18 cellular contexts compared by ENCODE assay signal in genomic region chr16:86256995-86257394, GRCh38.
DNase-seq lines count a peak whose midpoint lies in the region; ATAC-seq, FAIRE-seq and TF ChIP-seq lines count a peak whose summit lies in the region.
"Had no signal": no experiment of that assay in that cellular context is flagged by ENCODE, and none has a peak within 500 bp of the region (broad histone marks: within the 10 kb centered on the region; RNA-seq: fewer than 3 reads in every experiment).

No MANE protein-coding gene starts in this region.

- peak overlapping the region; percentile 99 for H2AK5ac ChIP-seq in IMR-90 (ENCODE audit: low read depth, low read length)
- H2AK5ac ChIP-seq in H1 (ENCODE audit: low read depth, low read length): no peak overlapping the region
- no peak overlapping the region for H2AK5ac ChIP-seq in mesendoderm (ENCODE audit: low read length)

- peak overlapping the region; percentile 79; the same call in 1 of the 2 replicates for H3K56ac ChIP-seq in IMR-90 (ENCODE audit: extremely low read depth, insufficient read depth, low read length)
- H3K56ac ChIP-seq in H1 (replicated peaks; ENCODE audit: insufficient read length, low read depth, low read length): no peak overlapping the region
- H3K56ac ChIP-seq in mesendoderm (ENCODE audit: low read length): no peak overlapping the region

- H4K5ac ChIP-seq in IMR-90 (ENCODE audit: low read depth, low read length) (peak overlapping the region; percentile 98), H1 (ENCODE audit: insufficient read length, low read depth, low read length) (no peak overlapping the region), mesendoderm (ENCODE audit: low read length) (no peak overlapping the region)

- H3K4me2 ChIP-seq in IMR-90 (ENCODE audit: low read depth, low read length): no peak overlapping the region
- H3K4me2 ChIP-seq in H1 (ENCODE audit: insufficient read depth in 1 of 2, low read depth in 2 of 2, low read length in 2 of 2): no peak overlapping the region
- no peak overlapping the region for H3K4me2 ChIP-seq in mesendoderm (ENCODE audit: low read length)

- TF ChIP-seq CTCF in IMR-90 (conservative IDR thresholded peaks at IDR 0.05; ENCODE audit: low read depth, low read length): no peak
- no peak for TF ChIP-seq CTCF in H1 (IDR thresholded peaks at IDR 0.05; ENCODE audit: control extremely low read depth in 1 of 3, insufficient read depth in 1 of 3, low read depth in 1 of 3, low read length in 3 of 3)
- no peak for TF ChIP-seq CTCF in sigmoid colon (IDR thresholded peaks at IDR 0.05)

- H3K79me2 ChIP-seq in H1 (ENCODE audit: control insufficient read depth in 1 of 2, insufficient read depth in 2 of 2, low read length in 2 of 2) (no peaks in the 10 kb centered on the region), mesendoderm (ENCODE audit: control insufficient read depth, insufficient read depth, low read length) (no peaks in the 10 kb centered on the region)

- no peaks in the 10 kb centered on the region for H3K4me1 Mint-ChIP-seq in activated naive CD8-positive, alpha-beta T cell treated with anti-CD3 and anti-CD28 coated beads, Interleukin-2, amount 50 U/mL, for 24 hours
- no peaks in the 10 kb centered on the region for H3K4me1 Mint-ChIP-seq in activated naive CD8-positive, alpha-beta T cell treated with anti-CD3 and anti-CD28 coated beads for 36 hours
- H3K4me1 Mint-ChIP-seq: B cell had no signal

- H4K91ac ChIP-seq in IMR-90 (ENCODE audit: insufficient read depth, low read depth, low read length) (peak overlapping the region; percentile 98), H1 (replicated peaks; ENCODE audit: insufficient read length, low read length) (no peak overlapping the region)

- intact Hi-C loops in IMR-90 (cut with micrococcal nuclease): loop anchor here (5.0 kb wide), 1 partner anchor 140 kb away; no protein-coding TSS in a partner anchor
- intact Hi-C loops in sigmoid colon (cut with DNase I): no loop called here

- WGBS in IMR-90 (ENCODE audit: extremely low coverage in 2 of 2, insufficient read length in 1 of 2), 2 experiments: no CpG with 5 or more reads among the region's 3 CpGs
- 88% methylated on average over 3 of the region's 3 CpGs; no CpG with 5 or more reads in 1 of the 2 experiments for WGBS in H1 (ENCODE audit: extremely low coverage in 1 of 2, insufficient coverage in 1 of 2, insufficient read length in 1 of 2, insufficient replicate concordance in 2 of 2, low coverage in 1 of 2, low lambda C conversion rate in 2 of 2, missing lambda C conversion rate in 1 of 2), 2 experiments
- no CpG with 5 or more reads among the region's 3 CpGs for WGBS in mesendoderm (ENCODE audit: extremely low coverage, insufficient coverage, low lambda C conversion rate)
- WGBS in sigmoid colon, 2 donors: 83 to 90% methylated on average over 3 of the region's 3 CpGs

- peaks cover 0 to 43% of the 10 kb centered on the region in 2 experiments; a peak in 2 of 4 replicates for H3K79me1 ChIP-seq in IMR-90 (ENCODE audit: low read depth in 1 of 2, low read length in 2 of 2)
- H3K79me1 ChIP-seq in H1 (ENCODE audit: low read depth, low read length): no peaks in the 10 kb centered on the region
- no peaks in the 10 kb centered on the region for H3K79me1 ChIP-seq in mesendoderm (ENCODE audit: low read length)

- no peaks in the 10 kb centered on the region for H4K20me1 ChIP-seq in IMR-90 (ENCODE audit: insufficient read depth, low read length)
- no peaks in the 10 kb centered on the region for H4K20me1 ChIP-seq in H1 (replicated peaks in 1 of 2; ENCODE audit: control insufficient read depth in 1 of 2, insufficient read depth in 2 of 2, low read length in 2 of 2)

- no peaks in the 10 kb centered on the region for H3K23me2 ChIP-seq in H1 (ENCODE audit: low read depth, low read length)

- FAIRE-seq in H1 (lab: Jason Lieb, UNC): no peak
- no peak for FAIRE-seq in GM12891 (lab: Jason Lieb, UNC)
- FAIRE-seq: GM12878, H54 had no signal

- H3K23ac ChIP-seq in IMR-90 (ENCODE audit: low read depth, low read length): peak overlapping the region; percentile 91
- H3K23ac ChIP-seq in H1 (ENCODE audit: insufficient read length): no peak overlapping the region
- no peak overlapping the region for H3K23ac ChIP-seq in mesendoderm (ENCODE audit: low read length)

- H3K9ac ChIP-seq in IMR-90 (ENCODE audit: low read depth, low read length): no peak overlapping the region
- H3K9ac ChIP-seq in H1 (replicated peaks in 1 of 4; ENCODE audit: extremely low read depth in 1 of 4, low read depth in 3 of 4, low read length in 3 of 4): no peak overlapping the region
- H3K9ac ChIP-seq in mesendoderm (ENCODE audit: low read length): no peak overlapping the region

- in situ Hi-C loops in IMR-90 (cut with MboI; ENCODE audit: low sequenced_read_pairs): no loop called here

- H2BK5ac ChIP-seq in IMR-90 (ENCODE audit: low read depth, low read length, poor library complexity, severe bottlenecking) (peak overlapping the region; percentile 100), H1 (ENCODE audit: low read depth, low read length) (no peak overlapping the region), mesendoderm (ENCODE audit: low read length) (no peak overlapping the region)

- no peak for DNase-seq in activated naive CD8-positive, alpha-beta T cell treated with anti-CD3 and anti-CD28 coated beads, Interleukin-2, amount 50 U/mL, for 24 hours
- no peak for DNase-seq in activated naive CD8-positive, alpha-beta T cell treated with anti-CD3 and anti-CD28 coated beads for 36 hours
- DNase-seq in IMR-90: no peak
- DNase-seq in H1 (ENCODE audit: low read depth in 1 of 2, low spot score in 2 of 2): no peak
- DNase-seq in mesendoderm: peak; percentile 51
- DNase-seq in GM12891 (ENCODE audit: insufficient read length, low spot score): no peak
- DNase-seq in RKO (ENCODE audit: low spot score): no peak
- no peak for DNase-seq in sigmoid colon
- DNase-seq: C1 segment of cervical spinal cord; Calu3; CD4-positive, alpha-beta T cell; DMS 273 treated with DMSO at 0.1 percent for 48 hours had no signal

- H3K36me3 Mint-ChIP-seq in activated naive CD8-positive, alpha-beta T cell treated with anti-CD3 and anti-CD28 coated beads, Interleukin-2, amount 50 U/mL, for 24 hours (ENCODE audit: low read depth): no peaks in the 10 kb centered on the region
- H3K36me3 Mint-ChIP-seq in activated naive CD8-positive, alpha-beta T cell treated with anti-CD3 and anti-CD28 coated beads for 36 hours: no peaks in the 10 kb centered on the region

- peaks cover 28% of the 10 kb centered on the region for H3K27me3 Mint-ChIP-seq in activated naive CD8-positive, alpha-beta T cell treated with anti-CD3 and anti-CD28 coated beads, Interleukin-2, amount 50 U/mL, for 24 hours
- peaks cover 23% of the 10 kb centered on the region for H3K27me3 Mint-ChIP-seq in activated naive CD8-positive, alpha-beta T cell treated with anti-CD3 and anti-CD28 coated beads for 36 hours

- H4K8ac ChIP-seq in IMR-90 (ENCODE audit: low read depth in 2 of 2, low read length in 2 of 2) (peak overlapping the region; percentile 75 to 94; a peak in 3 of 4 replicates), H1 (ENCODE audit: extremely low read depth, insufficient read depth, low read length) (no peak overlapping the region), mesendoderm (ENCODE audit: low read depth, low read length) (no peak overlapping the region)

- TF ChIP-seq POLR2A in IMR-90 (IDR thresholded peaks at IDR 0.05; ENCODE audit: low read depth, low read length) (no peak), H1 (IDR thresholded peaks at IDR 0.05; ENCODE audit: control extremely low read depth in 1 of 2, low read depth in 2 of 2, low read length in 2 of 2) (no peak), GM12891 (IDR thresholded peaks at IDR 0.05; ENCODE audit: low read depth, low read length) (no peak), sigmoid colon (IDR thresholded peaks at IDR 0.05) (no peak)

- H3K27me3 ChIP-seq in IMR-90 (ENCODE audit: control insufficient read depth, insufficient read depth, low read length) (no peaks in the 10 kb centered on the region), H1 (replicated peaks in 1 of 4; ENCODE audit: control insufficient read depth in 3 of 4, extremely low read depth in 1 of 4, insufficient read depth in 3 of 4, low read length in 3 of 4) (peaks cover 0 to 1% (median 0%) of the 10 kb centered on the region in 4 experiments; a peak in 1 of 7 replicates), mesendoderm (ENCODE audit: insufficient read depth, low read length, poor library complexity) (no peaks in the 10 kb centered on the region), sigmoid colon (no peaks in the 10 kb centered on the region)

- peak overlapping the region; percentile 99; the same call in 1 of the 2 replicates for H3K27ac ChIP-seq in IMR-90 (ENCODE audit: insufficient read depth, low read length)
- no peak overlapping the region for H3K27ac ChIP-seq in H1 (ENCODE audit: low read depth, low read length)
- no peak overlapping the region for H3K27ac ChIP-seq in mesendoderm (ENCODE audit: low read depth, low read length)
- H3K27ac ChIP-seq in sigmoid colon: no peak overlapping the region
- H3K27ac ChIP-seq: 22Rv1, HL-60 had no signal

- H3K4me1 ChIP-seq in IMR-90 (ENCODE audit: control insufficient read depth, insufficient read depth, low read length) (peaks cover 30% of the 10 kb centered on the region), H1 (replicated peaks in 1 of 4; ENCODE audit: control insufficient read depth in 3 of 4, insufficient read depth in 4 of 4, low read length in 3 of 4) (no peaks in the 10 kb centered on the region), mesendoderm (ENCODE audit: control insufficient read depth, low read depth, low read length) (no peaks in the 10 kb centered on the region), sigmoid colon (peaks cover 0 to 16% (median 10%) of the 10 kb centered on the region in 4 donors)

- H3K14ac ChIP-seq in IMR-90 (replicated peaks; ENCODE audit: low read depth, low read length): peak overlapping the region; percentile 96
- no peak overlapping the region for H3K14ac ChIP-seq in H1 (ENCODE audit: insufficient read length)

- BruUV-seq in IMR-90 (replicated peaks; lab: Mats Ljungman, UMichigan): no TSS peak

- H2AFZ ChIP-seq in IMR-90 (replicated peaks; ENCODE audit: low read length, poor library complexity) (no peak overlapping the region), H1 (ENCODE audit: low read length) (no peak overlapping the region)

- H3K9me3 ChIP-seq in IMR-90 (ENCODE audit: control insufficient read depth, insufficient read depth, low read length) (peaks cover 6% of the 10 kb centered on the region), H1 (ENCODE audit: insufficient read depth in 2 of 2, low read depth in 1 of 2, low read length in 1 of 2) (peaks cover 1 to 13% of the 10 kb centered on the region in 2 experiments; a peak in 3 of 4 replicates), sigmoid colon (no peaks in the 10 kb centered on the region)

- H3K9me3 Mint-ChIP-seq in activated naive CD8-positive, alpha-beta T cell treated with anti-CD3 and anti-CD28 coated beads, Interleukin-2, amount 50 U/mL, for 24 hours: peaks cover 21% of the 10 kb centered on the region
- H3K9me3 Mint-ChIP-seq in activated naive CD8-positive, alpha-beta T cell treated with anti-CD3 and anti-CD28 coated beads for 36 hours: peaks cover 13% of the 10 kb centered on the region

- TF ChIP-seq EP300 in H1 (IDR thresholded peaks at IDR 0.05; ENCODE audit: borderline replicate concordance in 1 of 2, low read depth in 2 of 2, low read length in 2 of 2) (no peak), sigmoid colon (IDR thresholded peaks at IDR 0.05) (no peak)

- no peak overlapping the region for H2AK9ac ChIP-seq in IMR-90 (replicated peaks; ENCODE audit: low read depth, low read length, poor library complexity)

- H3K4ac ChIP-seq in IMR-90 (ENCODE audit: low read depth, low read length) (peak overlapping the region; percentile 94), H1 (replicated peaks; ENCODE audit: insufficient read length, low read depth, low read length) (no peak overlapping the region), mesendoderm (ENCODE audit: low read depth, low read length) (no peak overlapping the region)

- no peak overlapping the region for H2BK12ac ChIP-seq in H1 (ENCODE audit: low read depth, low read length)

- no peak for ATAC-seq in activated naive CD8-positive, alpha-beta T cell treated with anti-CD3 and anti-CD28 coated beads, Interleukin-2, amount 50 U/mL, for 24 hours
- ATAC-seq in IMR-90 (ENCODE audit: low read depth): no peak
- ATAC-seq: GM12878, HCT116 had no signal

- peak overlapping the region; percentile 20 for H3K27ac Mint-ChIP-seq in activated naive CD8-positive, alpha-beta T cell treated with anti-CD3 and anti-CD28 coated beads, Interleukin-2, amount 50 U/mL, for 24 hours
- H3K27ac Mint-ChIP-seq in activated naive CD8-positive, alpha-beta T cell treated with anti-CD3 and anti-CD28 coated beads for 36 hours: no peak overlapping the region
- H3K27ac Mint-ChIP-seq: B cell; CD4-positive, alpha-beta T cell had no signal

- no peak for TF ChIP-seq RAD21 in IMR-90 (IDR thresholded peaks at IDR 0.05; ENCODE audit: low read length)
- TF ChIP-seq RAD21 in H1 (IDR thresholded peaks at IDR 0.05 in 1 of 2, conservative IDR thresholded peaks at IDR 0.05 in 1 of 2; ENCODE audit: low read depth in 2 of 2, low read length in 2 of 2): no peak

- H3K4me3 ChIP-seq in IMR-90 (ENCODE audit: insufficient read depth, low read depth, low read length) (no peak overlapping the region), H1 (ENCODE audit: extremely low read depth in 1 of 4, insufficient read depth in 2 of 4, low read depth in 3 of 4, low read length in 4 of 4) (no peak overlapping the region), mesendoderm (ENCODE audit: low read length) (no peak overlapping the region), sigmoid colon (no peak overlapping the region)
- H3K4me3 ChIP-seq: GM12878 had no signal

- POLR2A ChIA-PET in IMR-90 (lab: Charles Lee; ENCODE audit: unreplicated experiment) (no interaction called here), H1 (lab: Charles Lee; ENCODE audit: partially characterized antibody) (interaction anchor here (1.2 kb wide), 1 partner anchor 13 kb away, joined by 3 read pairs; no protein-coding TSS in a partner anchor)

- H3K36me3 ChIP-seq in IMR-90 (ENCODE audit: control insufficient read depth, insufficient read depth, low read length): peaks cover 1% of the 10 kb centered on the region; the same call in 1 of the 2 replicates
- no peaks in the 10 kb centered on the region for H3K36me3 ChIP-seq in H1 (ENCODE audit: control insufficient read depth in 2 of 4, insufficient read depth in 4 of 4, low read length in 3 of 4)
- H3K36me3 ChIP-seq in mesendoderm (ENCODE audit: control insufficient read depth, insufficient read depth, low read length): no peaks in the 10 kb centered on the region
- H3K36me3 ChIP-seq in sigmoid colon: no peaks in the 10 kb centered on the region

- H2BK20ac ChIP-seq in IMR-90 (ENCODE audit: low read depth, low read length): peak overlapping the region; percentile 98
- no peak overlapping the region for H2BK20ac ChIP-seq in H1 (ENCODE audit: low read length)

- H3K18ac ChIP-seq in IMR-90 (ENCODE audit: low read depth, low read length) (peak overlapping the region; percentile 96), H1 (ENCODE audit: extremely low read depth, low read length) (no peak overlapping the region), mesendoderm (ENCODE audit: low read length) (no peak overlapping the region)

- H2BK120ac ChIP-seq in IMR-90 (ENCODE audit: low read depth, low read length) (peak overlapping the region; percentile 98), H1 (replicated peaks; ENCODE audit: low read depth, low read length) (no peak overlapping the region), mesendoderm (ENCODE audit: low read depth, low read length) (no peak overlapping the region)

- H3K9me1 ChIP-seq in IMR-90 (ENCODE audit: insufficient read depth, low read length): peaks cover 36% of the 10 kb centered on the region

- dilution Hi-C loops in IMR-90 (cut with HindIII; ENCODE audit: low sequenced_read_pairs, unreplicated experiment): no loop called here

- peak overlapping the region; percentile 100; the same call in 2 of the 3 replicates for H2BK15ac ChIP-seq in IMR-90 (ENCODE audit: low read depth, low read length)
- no peak overlapping the region for H2BK15ac ChIP-seq in H1 (ENCODE audit: low read length)
- no peak overlapping the region for H2BK15ac ChIP-seq in mesendoderm (replicated peaks; ENCODE audit: low read depth)

- H3K4me3 Mint-ChIP-seq in activated naive CD8-positive, alpha-beta T cell treated with anti-CD3 and anti-CD28 coated beads, Interleukin-2, amount 50 U/mL, for 24 hours: no peak overlapping the region
- no peak overlapping the region for H3K4me3 Mint-ChIP-seq in activated naive CD8-positive, alpha-beta T cell treated with anti-CD3 and anti-CD28 coated beads for 36 hours
- H3K4me3 Mint-ChIP-seq: B cell; CD4-positive, alpha-beta T cell had no signal

- CTCF ChIA-PET in IMR-90 (lab: Yijun Ruan, JAX) (no interaction called here), H1 (lab: Charles Lee; ENCODE audit: partially characterized antibody) (interaction anchor here (0.9 to 2.6 kb wide), 6 partner anchors 12 to 209 kb away, joined by 3 to 9 read pairs (median 3); no protein-coding TSS in a partner anchor)

Comparison
In these comparisons a context has a peak if more than half of its experiments do, and no peak if none do; other contexts are left out.
1. H4K8ac ChIP-seq: peak in IMR-90 (2 of 2); none in H1 (single experiment) and mesendoderm (single experiment).